19 cellular contexts compared by ENCODE assay signal in genomic region chr6:116714296-116714695, GRCh38. TPM values are rescaled to one million over a fixed set of nuclear protein-coding genes. Genes with fewer than 3 reads are reported as not detected.
"Had no signal": no experiment of that assay in that cellular context is flagged by ENCODE, and none has a peak within 500 bp of the region (broad histone marks: within the 10 kb centered on the region; RNA-seq: fewer than 3 reads in every experiment).

No MANE protein-coding gene starts in this region.

- DNase-seq: activated CD4-positive, alpha-beta T cell treated with anti-CD3 and anti-CD28 coated beads, Interleukin-2, amount 50 U/mL, for 1 hour; activated CD8-positive, alpha-beta memory T cell treated with anti-CD3 and anti-CD28 coated beads for 24 hours; activated CD8-positive, alpha-beta memory T cell treated with anti-CD3 and anti-CD28 coated beads, Interleukin-2, amount 50 U/mL, for 48 hours; activated gamma-delta T cell treated with Interleukin-2 at 50 U/mL for 16 hours; amniotic stem cell; effector memory CD8-positive, alpha-beta T cell; mesenchymal stem cell; naive thymus-derived CD8-positive, alpha-beta T cell; T1000; transverse colon had no signal

- H3K27me3 ChIP-seq: cardiac muscle cell, right atrium auricular region, transverse colon had no signal

- H3K9me3 Mint-ChIP-seq: activated naive CD4-positive, alpha-beta T cell treated with anti-CD3 and anti-CD28 coated beads, Interleukin-2, amount 50 U/mL, for 72 hours; effector memory CD8-positive, alpha-beta T cell; naive thymus-derived CD8-positive, alpha-beta T cell; stimulated activated naive CD8-positive, alpha-beta T cell treated with anti-CD3 and anti-CD28 coated beads, Interleukin-15, Interleukin-2, amounts not matched to agents 100 ng/mL and 50 ng/mL, for 24 hours had no signal

- H3K4me3 Mint-ChIP-seq: effector memory CD8-positive, alpha-beta T cell; naive thymus-derived CD8-positive, alpha-beta T cell; stimulated activated naive CD8-positive, alpha-beta T cell treated with anti-CD3 and anti-CD28 coated beads, Interleukin-15, Interleukin-2, amounts not matched to agents 100 ng/mL and 50 ng/mL, for 24 hours had no signal

- H3K9me3 ChIP-seq: prostate gland, right atrium auricular region, transverse colon had no signal

- H3K4me3 ChIP-seq: cardiac muscle cell, prostate gland, right atrium auricular region, transverse colon had no signal

- H3K27ac Mint-ChIP-seq: stimulated activated naive CD8-positive, alpha-beta T cell treated with anti-CD3 and anti-CD28 coated beads, Interleukin-15, Interleukin-2, amounts not matched to agents 100 ng/mL and 50 ng/mL, for 24 hours had no signal

- H3K27ac ChIP-seq: cardiac muscle cell, prostate gland, right atrium auricular region, transverse colon had no signal

- H3K27me3 Mint-ChIP-seq: effector memory CD8-positive, alpha-beta T cell; naive thymus-derived CD8-positive, alpha-beta T cell; stimulated activated naive CD8-positive, alpha-beta T cell treated with anti-CD3 and anti-CD28 coated beads, Interleukin-15, Interleukin-2, amounts not matched to agents 100 ng/mL and 50 ng/mL, for 24 hours had no signal

- H3K36me3 ChIP-seq: prostate gland had no signal

- ATAC-seq: activated CD4-positive, CD25-positive, alpha-beta regulatory T cell treated with anti-CD3 and anti-CD28 coated beads, Interleukin-2, amount 50 U/mL, for 24 hours; activated naive CD4-positive, alpha-beta T cell treated with anti-CD3 and anti-CD28 coated beads, Interleukin-2, amount 50 U/mL, for 72 hours; effector memory CD8-positive, alpha-beta T cell; naive thymus-derived CD8-positive, alpha-beta T cell had no signal

- H3K4me1 ChIP-seq: prostate gland, right atrium auricular region, transverse colon had no signal

RNA-seq across cellular contexts. Expression of gene FAM162B, which starts 51.2 kb away (rescaled TPM):
- total RNA-seq: activated naive CD4-positive, alpha-beta T cell treated with anti-CD3 and anti-CD28 coated beads, Interleukin-2, amount 50 U/mL, for 72 hours; cardiac muscle cell; chondrocyte; naive thymus-derived CD8-positive, alpha-beta T cell; osteocyte; T-helper 1 cell treated with Interleukin-12 subunit alpha and Interleukin-12 subunit beta and Interleukin-4 antibody, amounts not matched to agents 30 ng/mL and 1 ng/mL, for 36 hours had no signal
